In the genomic region with DNA sequence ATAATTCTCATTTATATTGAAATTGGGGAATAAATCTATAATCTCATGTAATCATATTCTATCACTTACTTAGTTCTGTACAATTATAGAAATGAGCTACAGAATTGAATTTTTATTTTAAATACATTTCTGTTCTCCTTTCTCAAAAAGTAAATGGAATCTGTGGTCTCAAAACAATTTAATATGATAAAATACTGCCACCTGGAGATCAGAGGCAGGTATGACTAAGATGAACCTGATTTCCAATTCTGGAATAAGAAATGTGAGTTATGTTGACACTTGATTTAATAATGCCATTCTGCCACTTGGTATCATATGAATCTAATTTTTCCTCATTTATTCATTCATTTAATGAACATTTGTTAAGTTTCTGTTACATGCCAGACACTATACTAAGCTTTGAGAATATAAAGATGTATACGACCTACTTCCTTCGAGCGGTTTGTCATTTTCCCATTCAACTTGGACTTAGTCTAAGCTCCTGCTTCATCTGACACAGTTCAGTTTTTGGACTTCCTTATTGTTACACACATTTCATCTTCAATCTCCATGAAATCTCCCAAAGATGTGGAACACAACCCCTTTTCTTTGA, we compare ENCODE assay signal across 9 cellular contexts. TPM values are rescaled to one million over a fixed set of nuclear protein-coding genes. Genes with fewer than 3 reads are reported as not detected.
A peak's percentile ranks its signal among the peaks of the same experiment; 100 is the strongest.
DNase-seq lines count a peak whose midpoint lies in the region; ATAC-seq, FAIRE-seq and TF ChIP-seq lines count a peak whose summit lies in the region.
"Had no signal": no experiment of that assay in that cellular context is flagged by ENCODE, and none has a peak within 500 bp of the region (broad histone marks: within the 10 kb centered on the region; RNA-seq: fewer than 3 reads in every experiment).

No MANE protein-coding gene starts in this region.

- H3K36me3 ChIP-seq in astrocyte (ENCODE audit: insufficient read depth, low read length) (no peaks in the 10 kb centered on the region), kidney epithelial cell (ENCODE audit: control insufficient read depth, insufficient read depth, low read length) (no peaks in the 10 kb centered on the region), uterus (no peaks in the 10 kb centered on the region)
- H3K36me3 ChIP-seq: BLaER1 treated with 17β-estradiol and CSF1 and Interleukin-3, amounts not matched to agents 10 nM and 100 nM had no signal

- H3K27ac ChIP-seq in astrocyte (ENCODE audit: low read depth, low read length) (no peak overlapping the region), uterus (no peak overlapping the region)
- H3K27ac ChIP-seq: BLaER1 treated with 17β-estradiol and CSF1 and Interleukin-3, amounts not matched to agents 10 nM and 100 nM had no signal

- no peak overlapping the region for H3K27ac Mint-ChIP-seq in astrocyte (ENCODE audit: unreplicated experiment)
- H3K27ac Mint-ChIP-seq in activated T-cell treated with anti-CD3 and anti-CD28 coated beads, Interleukin-2, amount 50 U/mL, for 72 hours: no peak overlapping the region

- H3K4me2 ChIP-seq in astrocyte (ENCODE audit: low read length): no peak overlapping the region
- H3K4me2 ChIP-seq: BLaER1 treated with 17β-estradiol and CSF1 and Interleukin-3, amounts not matched to agents 10 nM and 100 nM had no signal

- intact Hi-C loops in uterus (cut with DNase I; ENCODE audit: low total_unique reads): loop anchor here (10.0 kb wide), 1 partner anchor 171 kb away; no protein-coding TSS in a partner anchor

- H3K27me3 Mint-ChIP-seq in astrocyte (ENCODE audit: low read depth, unreplicated experiment): no peaks in the 10 kb centered on the region
- H3K27me3 Mint-ChIP-seq in activated T-cell treated with anti-CD3 and anti-CD28 coated beads, Interleukin-2, amount 50 U/mL, for 72 hours (ENCODE audit: low read depth): no peaks in the 10 kb centered on the region

- FAIRE-seq in astrocyte (lab: Jason Lieb, UNC) (peak; percentile 9), GM12892 (lab: Jason Lieb, UNC) (no peak)

- no peaks in the 10 kb centered on the region for H3K27me3 ChIP-seq in astrocyte (ENCODE audit: insufficient read depth, low read length)
- no peaks in the 10 kb centered on the region for H3K27me3 ChIP-seq in kidney epithelial cell (ENCODE audit: control insufficient read depth, insufficient read depth, low read length)
- H3K27me3 ChIP-seq in uterus: no peaks in the 10 kb centered on the region
- H3K27me3 ChIP-seq: BLaER1 treated with 17β-estradiol and CSF1 and Interleukin-3, amounts not matched to agents 10 nM and 100 nM had no signal

- no peaks in the 10 kb centered on the region for H3K79me2 ChIP-seq in astrocyte (ENCODE audit: insufficient read depth, low read length)

- H3K4me3 Mint-ChIP-seq in astrocyte (ENCODE audit: unreplicated experiment): no peak overlapping the region
- H3K4me3 Mint-ChIP-seq in activated T-cell treated with anti-CD3 and anti-CD28 coated beads, Interleukin-2, amount 50 U/mL, for 72 hours: no peak overlapping the region

- no peaks in the 10 kb centered on the region for H3K4me1 Mint-ChIP-seq in astrocyte (ENCODE audit: low read depth, unreplicated experiment)
- H3K4me1 Mint-ChIP-seq in activated T-cell treated with anti-CD3 and anti-CD28 coated beads, Interleukin-2, amount 50 U/mL, for 72 hours (ENCODE audit: low read depth): peaks cover 12% of the 10 kb centered on the region

- no peak overlapping the region for H3K9ac ChIP-seq in astrocyte (ENCODE audit: low read length)

- DNase-seq in NCI-H1436 (lab: John Stamatoyannopoulos, UW): peak; percentile 14
- DNase-seq in NCI-H1436 treated with DMSO at 0.1 percent for 48 hours (lab: John Stamatoyannopoulos, UW): no peak
- peak; percentile 32 for DNase-seq in NCI-H1105 (lab: John Stamatoyannopoulos, UW)
- no peak for DNase-seq in astrocyte (ENCODE audit: low read depth)
- DNase-seq in kidney epithelial cell (ENCODE audit: low read depth): peak; percentile 2
- no peak for DNase-seq in uterus
- DNase-seq in activated T-cell treated with anti-CD3 and anti-CD28 coated beads, Interleukin-2, amount 50 U/mL, for 72 hours: no peak
- DNase-seq in GM12892 (ENCODE audit: insufficient read length): no peak

- H2AFZ ChIP-seq in astrocyte (ENCODE audit: low read depth, low read length): no peak overlapping the region

- H3K36me3 Mint-ChIP-seq in astrocyte (ENCODE audit: low read depth, unreplicated experiment): no peaks in the 10 kb centered on the region
- no peaks in the 10 kb centered on the region for H3K36me3 Mint-ChIP-seq in activated T-cell treated with anti-CD3 and anti-CD28 coated beads, Interleukin-2, amount 50 U/mL, for 72 hours (ENCODE audit: insufficient read depth in 2 of 2)

- no peaks in the 10 kb centered on the region for H4K20me1 ChIP-seq in astrocyte (ENCODE audit: insufficient read depth, low read length)
- H4K20me1 ChIP-seq: BLaER1 treated with 17β-estradiol and CSF1 and Interleukin-3, amounts not matched to agents 10 nM and 100 nM had no signal

- TF ChIP-seq CTCF in astrocyte (IDR thresholded peaks at IDR 0.05; ENCODE audit: insufficient read depth, low read depth, low read length): peak; percentile 58
- peak; percentile 45 for TF ChIP-seq CTCF in kidney epithelial cell (IDR thresholded peaks at IDR 0.05; ENCODE audit: insufficient read depth, low read length, poor library complexity, severe bottlenecking)
- TF ChIP-seq CTCF in uterus (IDR thresholded peaks at IDR 0.05): peak; percentile 59 to 70 (median 63)

- no peaks in the 10 kb centered on the region for H3K9me3 Mint-ChIP-seq in astrocyte (ENCODE audit: unreplicated experiment)
- H3K9me3 Mint-ChIP-seq in activated T-cell treated with anti-CD3 and anti-CD28 coated beads, Interleukin-2, amount 50 U/mL, for 72 hours: no peaks in the 10 kb centered on the region

- H3K9me3 ChIP-seq in astrocyte (ENCODE audit: insufficient read depth, low read depth, low read length) (no peaks in the 10 kb centered on the region), uterus (no peaks in the 10 kb centered on the region)
- H3K9me3 ChIP-seq: BLaER1 treated with 17β-estradiol and CSF1 and Interleukin-3, amounts not matched to agents 10 nM and 100 nM had no signal

- no peaks in the 10 kb centered on the region for H3K4me1 ChIP-seq in astrocyte (ENCODE audit: insufficient read depth, low read length)
- H3K4me1 ChIP-seq in uterus: no peaks in the 10 kb centered on the region

- TF ChIP-seq POLR2A in uterus (IDR thresholded peaks at IDR 0.05) (no peak), GM12892 (IDR thresholded peaks at IDR 0.05; ENCODE audit: low read depth, low read length) (no peak)

- no peak overlapping the region for H3K4me3 ChIP-seq in astrocyte (ENCODE audit: insufficient read depth, low read depth, low read length)
- H3K4me3 ChIP-seq in kidney epithelial cell (ENCODE audit: low read depth, low read length): no peak overlapping the region
- no peak overlapping the region for H3K4me3 ChIP-seq in uterus
- H3K4me3 ChIP-seq: BLaER1 treated with 17β-estradiol and CSF1 and Interleukin-3, amounts not matched to agents 10 nM and 100 nM had no signal

- no peak for ATAC-seq in activated T-cell treated with anti-CD3 and anti-CD28 coated beads, Interleukin-2, amount 50 U/mL, for 72 hours (replicated peaks in 1 of 2)

RNA-seq across cellular contexts. Expression of gene CCDC28A, which starts 7.6 kb away (rescaled TPM):
- total RNA-seq in astrocyte (9.3 and 9.5 TPM in 2 replicates), kidney epithelial cell (12.5 and 15.3 TPM in 2 replicates), uterus (10 to 100 TPM in 2 of 4 donors, 1 to 10 TPM in 2; 7.9 to 28.9 (median 15.3) TPM)
- 10 to 100 TPM; 41.2 to 41.9 TPM for total RNA-seq in activated T-cell treated with anti-CD3 and anti-CD28 coated beads, Interleukin-2, amount 50 U/mL, for 72 hours
- 22.1 TPM for polyA plus RNA-seq in GM12892 (2012; ENCODE audit: missing spikeins)

RNA-seq across cellular contexts. Expression of gene ECT2L, which starts 29.9 kb away (rescaled TPM):
- total RNA-seq in astrocyte: not detected in 2 replicates
- total RNA-seq in kidney epithelial cell: not detected in 2 replicates
- total RNA-seq in uterus: 1 to 10 TPM in 2 of 4 donors, under 1 TPM in 2; 0.51 to 1.5 (median 0.99) TPM
- total RNA-seq in activated T-cell treated with anti-CD3 and anti-CD28 coated beads, Interleukin-2, amount 50 U/mL, for 72 hours: not detected
- 0.08 TPM for polyA plus RNA-seq in GM12892 (2012; ENCODE audit: missing spikeins)

Comparison
In these comparisons a context has a peak if more than half of its experiments do, and no peak if none do; other contexts are left out.
1. DNase-seq: peak in NCI-H1436 (single experiment), NCI-H1105 (single experiment) and kidney epithelial cell (single experiment); none in NCI-H1436 treated with DMSO at 0.1 percent for 48 hours (single experiment), astrocyte (single experiment), uterus (0 of 2), activated T-cell treated with anti-CD3 and anti-CD28 coated beads, Interleukin-2, amount 50 U/mL, for 72 hours (0 of 2) and GM12892 (single experiment).
2. Peak in every context shown above with its lines, with median percentiles within 50 percentile points of each other: CTCF ChIP-seq.